In genomic region chr2:219335373-219335786, GRCh38 we compare ENCODE assay signal across 1 cellular context.
TF ChIP-seq lines count a peak whose summit lies in the region.

No MANE protein-coding gene starts in this region.

TF ChIP-seq in IMR-90, 13 proteins besides CTCF, POLR2A, EP300 and RAD21 (continued from another document):
- TF ChIP-seq ELK1 (IDR thresholded peaks at IDR 0.05; ENCODE audit: borderline replicate concordance, low read depth, low read length) = no peak
TF ChIP-seq in IMR-90: peak in this region for 0.
